In genomic region chr10:122348512-122348911, GRCh38 we compare ENCODE assay signal across 10 cellular contexts. TPM values are rescaled to one million over a fixed set of nuclear protein-coding genes. Genes with fewer than 3 reads are reported as not detected.
DNase-seq lines count a peak whose midpoint lies in the region; ATAC-seq and TF ChIP-seq lines count a peak whose summit lies in the region.
"Had no signal": no experiment of that assay in that cellular context is flagged by ENCODE, and none has a peak within 500 bp of the region (broad histone marks: within the 10 kb centered on the region; RNA-seq: fewer than 3 reads in every experiment).

No MANE protein-coding gene starts in this region.

- H3K9me3 ChIP-seq in BLaER1 treated with 17β-estradiol and CSF1 and Interleukin-3, amounts not matched to agents 10 nM and 100 nM (replicated peaks in 1 of 11), result peaks cover 0 to 15% (median 10%) of the 10 kb centered on the region in 11 experiments; a peak in 13 of 22 replicates
- no peaks in the 10 kb centered on the region for H3K9me3 ChIP-seq in lower lobe of right lung

- ATAC-seq in lower lobe of right lung (no peak), HG03460 (IDR thresholded peaks at IDR 0.05; ENCODE audit: unreplicated experiment) (no peak)

- intact Hi-C loops in lower lobe of right lung (cut with DNase I), result no loop called here

- peak; percentile 40 for DNase-seq in Jurkat, Clone E6-1 (ENCODE audit: low read depth, low spot score)
- no peak for DNase-seq in RWPE1 (ENCODE audit: low spot score)
- DNase-seq in left kidney (ENCODE audit: low read depth, low spot score), result peak; percentile 92
- no peak for DNase-seq in lower lobe of right lung
- DNase-seq in CD1c-positive myeloid dendritic cell (ENCODE audit: extremely low spot score), result no peak
- no peak for DNase-seq in activated naive CD4-positive, alpha-beta T cell (lab: John Stamatoyannopoulos, UW)
- DNase-seq: activated CD4-positive, alpha-beta T cell treated with anti-CD3 and anti-CD28 coated beads, Interleukin-2, amount 50 U/mL, for 4 hours; T-helper 1 cell had no signal

- H3K4me3 ChIP-seq in BLaER1 treated with 17β-estradiol and CSF1 and Interleukin-3, amounts not matched to agents 10 nM and 100 nM, result no peak overlapping the region
- H3K4me3 ChIP-seq in Jurkat, Clone E6-1 (ENCODE audit: low read length), result no peak overlapping the region
- no peak overlapping the region for H3K4me3 ChIP-seq in lower lobe of right lung

- peak overlapping the region in 2 of 11 experiments; percentile 8 to 39; a peak in 2 of 22 replicates for H3K9ac ChIP-seq in BLaER1 treated with 17β-estradiol and CSF1 and Interleukin-3, amounts not matched to agents 10 nM and 100 nM

- peak overlapping the region; percentile 23 to 71 (median 63) for H3K4me2 ChIP-seq in BLaER1 treated with 17β-estradiol and CSF1 and Interleukin-3, amounts not matched to agents 10 nM and 100 nM

- H3K27me3 ChIP-seq in BLaER1 treated with 17β-estradiol and CSF1 and Interleukin-3, amounts not matched to agents 10 nM and 100 nM, result peaks cover 0 to 3% (median 0%) of the 10 kb centered on the region in 11 experiments; a peak in 1 of 22 replicates
- H3K27me3 ChIP-seq in lower lobe of right lung (ENCODE audit: low read depth), result no peaks in the 10 kb centered on the region

- CTCF ChIA-PET in RWPE1 (lab: Yijun Ruan, JAX), result interaction anchor here (0.7 kb wide), 1 partner anchor 217 kb away, joined by 4 read pairs; no protein-coding TSS in a partner anchor

- POLR2A ChIA-PET in RWPE1 (lab: Yijun Ruan, JAX; ENCODE audit: low non-redundant PET), result no interaction called here

- no peaks in the 10 kb centered on the region; a peak in 2 of 22 replicates for H4K20me1 ChIP-seq in BLaER1 treated with 17β-estradiol and CSF1 and Interleukin-3, amounts not matched to agents 10 nM and 100 nM

- H3K36me3 ChIP-seq in BLaER1 treated with 17β-estradiol and CSF1 and Interleukin-3, amounts not matched to agents 10 nM and 100 nM, result no peaks in the 10 kb centered on the region
- no peaks in the 10 kb centered on the region for H3K36me3 ChIP-seq in lower lobe of right lung

- H3K4me1 ChIP-seq in BLaER1 treated with 17β-estradiol and CSF1 and Interleukin-3, amounts not matched to agents 10 nM and 100 nM, result peaks cover 9 to 54% (median 47%) of the 10 kb centered on the region in 10 experiments
- no peaks in the 10 kb centered on the region for H3K4me1 ChIP-seq in lower lobe of right lung

- peak overlapping the region in 2 of 11 experiments; percentile 11 to 38; a peak in 2 of 22 replicates for H3K27ac ChIP-seq in BLaER1 treated with 17β-estradiol and CSF1 and Interleukin-3, amounts not matched to agents 10 nM and 100 nM
- H3K27ac ChIP-seq in RWPE1 (peak overlapping the region; percentile 25; the same call in 1 of the 2 replicates), lower lobe of right lung (no peak overlapping the region)

- TF ChIP-seq CTCF in RWPE1 (conservative IDR thresholded peaks at IDR 0.05; ENCODE audit: low read depth) (no peak), lower lobe of right lung (IDR thresholded peaks at IDR 0.05) (no peak)

RNA-seq across cellular contexts. Expression of gene PLEKHA1, which starts 26.0 kb away (rescaled TPM):
- 18.1 TPM for polyA plus RNA-seq in Jurkat, Clone E6-1 (2012; ENCODE audit: insufficient read depth, insufficient read length)
- total RNA-seq in lower lobe of right lung, result 46.1 TPM

Comparison
In these comparisons a context has a peak if more than half of its experiments do, and no peak if none do; other contexts are left out.
1. DNase-seq: peak in Jurkat, Clone E6-1 (single experiment) and left kidney (single experiment); none in RWPE1 (single experiment), lower lobe of right lung (single experiment), CD1c-positive myeloid dendritic cell (single experiment) and activated naive CD4-positive, alpha-beta T cell (0 of 4).